ENCODE assay signal across 8 cellular contexts in the genomic region with DNA sequence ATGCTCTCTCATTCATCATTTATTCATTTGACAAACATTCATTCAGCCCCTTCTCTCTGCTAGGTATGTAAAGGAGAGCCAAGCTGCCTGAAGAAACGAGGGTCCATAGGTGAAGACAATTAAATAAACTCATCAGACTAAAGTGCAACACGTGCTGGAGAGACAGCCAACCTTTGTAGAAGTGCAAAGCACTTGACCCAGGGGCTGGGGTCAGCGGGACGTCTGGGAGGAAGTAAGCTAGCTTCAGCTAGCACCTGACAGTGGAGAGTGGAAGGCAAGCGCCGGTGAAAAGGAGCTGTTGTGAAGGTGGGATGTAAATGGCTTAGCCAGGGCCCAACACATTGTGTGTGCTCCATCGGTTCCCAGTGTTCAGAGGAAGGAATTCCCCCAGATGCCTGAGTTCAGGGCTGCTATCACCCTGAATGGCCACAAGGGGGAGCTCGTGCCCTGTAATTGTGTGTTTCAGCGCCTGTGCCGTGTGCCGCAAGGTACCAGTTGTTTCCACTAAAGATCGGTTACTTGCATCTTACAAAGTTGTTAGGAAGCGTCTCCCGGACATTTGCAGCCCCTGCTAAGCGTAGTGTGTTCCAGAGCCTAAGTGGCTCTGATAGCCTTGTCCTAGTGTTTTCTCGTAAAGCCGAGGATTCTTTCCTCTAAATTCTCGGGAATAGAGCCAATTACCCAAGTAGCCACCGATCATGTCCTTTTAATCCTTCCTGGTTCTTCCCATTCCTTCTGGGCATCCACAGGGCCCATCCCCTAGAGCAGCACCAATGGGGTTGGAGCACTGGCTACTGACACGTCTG. TPM values are rescaled to one million over a fixed set of nuclear protein-coding genes. Genes with fewer than 3 reads are reported as not detected.
DNase-seq lines count a peak whose midpoint lies in the region; ATAC-seq, FAIRE-seq and TF ChIP-seq lines count a peak whose summit lies in the region.

No MANE protein-coding gene starts in this region.

- intact Hi-C loops in CD4-positive, alpha-beta T cell (cut with DNase I, micrococcal nuclease), result loop anchor here in 1 of 2 experiments (1.0 kb wide), 1 partner anchor 409 kb away; no protein-coding TSS in a partner anchor
- intact Hi-C loops in endothelial cell of umbilical vein (cut with micrococcal nuclease), result loop anchor here (1.0 to 5.0 kb wide), 5 partner anchors 52 to 619 kb away; no protein-coding TSS in a partner anchor

- no peaks in the 10 kb centered on the region for H3K36me3 ChIP-seq in endothelial cell of umbilical vein (ENCODE audit: control insufficient read depth in 2 of 2, extremely low read depth in 1 of 2, insufficient read depth in 2 of 2, low read length in 2 of 2)

- H3K27ac Mint-ChIP-seq in CD4-positive, alpha-beta T cell, result no peak overlapping the region
- no peak overlapping the region for H3K27ac Mint-ChIP-seq in HFFc6

- no TSS peak for BruUV-seq in endothelial cell of umbilical vein (replicated peaks; lab: Mats Ljungman, UMichigan)

- peak overlapping the region; percentile 41 for H2AFZ ChIP-seq in endothelial cell of umbilical vein (ENCODE audit: low read depth, low read length)

- POLR2A ChIA-PET in CD4-positive, alpha-beta T cell (lab: Charles Lee), result no interaction called here
- POLR2A ChIA-PET in endothelial cell of umbilical vein (lab: Charles Lee), result no interaction called here

- peak; percentile 97 for ATAC-seq in CD4-positive, alpha-beta T cell (ENCODE audit: poor library complexity)
- ATAC-seq in GM18520 (IDR thresholded peaks at IDR 0.05; ENCODE audit: unreplicated experiment), result no peak

- TF ChIP-seq POLR2A in endothelial cell of umbilical vein (IDR thresholded peaks at IDR 0.05; ENCODE audit: low read depth, low read length), result no peak

- no peaks in the 10 kb centered on the region for H3K9me1 ChIP-seq in endothelial cell of umbilical vein (replicated peaks; ENCODE audit: control insufficient read depth, extremely low read depth, insufficient read depth, low read length)

- H4K20me1 ChIP-seq in endothelial cell of umbilical vein (replicated peaks; ENCODE audit: control insufficient read depth, extremely low read depth, insufficient read depth, low read length), result no peaks in the 10 kb centered on the region

- peaks cover 34% of the 10 kb centered on the region for H3K27me3 ChIP-seq in CD4-positive, alpha-beta T cell (ENCODE audit: control insufficient read depth, insufficient read depth, low read length)
- peaks cover 25 to 34% of the 10 kb centered on the region in 2 experiments for H3K27me3 ChIP-seq in endothelial cell of umbilical vein (ENCODE audit: control insufficient read depth in 2 of 2, insufficient read depth in 2 of 2, low read length in 2 of 2)

- H3K9me3 Mint-ChIP-seq in CD4-positive, alpha-beta T cell, result no peaks in the 10 kb centered on the region
- H3K9me3 Mint-ChIP-seq in HFFc6, result no peaks in the 10 kb centered on the region

- H3K79me2 ChIP-seq in endothelial cell of umbilical vein (ENCODE audit: control insufficient read depth, insufficient read depth, low read length), result no peaks in the 10 kb centered on the region

- no peak overlapping the region for H3K4me3 ChIP-seq in endothelial cell of umbilical vein (replicated peaks in 1 of 3; ENCODE audit: insufficient read depth in 1 of 3, low read depth in 1 of 3, low read length in 3 of 3)

- no peaks in the 10 kb centered on the region for H3K4me1 ChIP-seq in endothelial cell of umbilical vein (ENCODE audit: control insufficient read depth, extremely low read depth, insufficient read depth, low read length)

- peak overlapping the region; percentile 24 for H3K4me2 ChIP-seq in endothelial cell of umbilical vein (ENCODE audit: insufficient read depth, low read length)

- CTCF ChIA-PET in CD4-positive, alpha-beta T cell (lab: Charles Lee), result interaction anchor here (0.6 to 2.1 kb wide), 6 partner anchors 9 to 201 kb away, joined by 3 to 15 read pairs (median 3); no protein-coding TSS in a partner anchor
- CTCF ChIA-PET in endothelial cell of umbilical vein (lab: Charles Lee), result interaction anchor here (0.5 to 2.2 kb wide), 32 partner anchors 10 to 619 kb away, joined by 3 to 29 read pairs (median 4); no protein-coding TSS in a partner anchor

- H3K36me3 Mint-ChIP-seq in CD4-positive, alpha-beta T cell (ENCODE audit: low read depth), result no peaks in the 10 kb centered on the region
- H3K36me3 Mint-ChIP-seq in HFFc6 (ENCODE audit: low read depth), result no peaks in the 10 kb centered on the region

- H3K9ac ChIP-seq in endothelial cell of umbilical vein (replicated peaks; ENCODE audit: extremely low read depth, insufficient read depth, low read length), result no peak overlapping the region

- H3K27ac ChIP-seq in CD4-positive, alpha-beta T cell (ENCODE audit: low read depth, low read length), result no peak overlapping the region
- H3K27ac ChIP-seq in endothelial cell of umbilical vein (ENCODE audit: insufficient read depth, low read depth, low read length), result no peak overlapping the region

- no peak overlapping the region for H3K4me3 Mint-ChIP-seq in CD4-positive, alpha-beta T cell
- peak overlapping the region; percentile 88 for H3K4me3 Mint-ChIP-seq in HFFc6

- peak; percentile 98 for TF ChIP-seq CTCF in CD4-positive, alpha-beta T cell (IDR thresholded peaks at IDR 0.05)
- TF ChIP-seq CTCF in HFFc6 (IDR thresholded peaks at IDR 0.05), result peak; percentile 99
- peak; percentile 94 to 98 for TF ChIP-seq CTCF in endothelial cell of umbilical vein (IDR thresholded peaks at IDR 0.05; ENCODE audit: extremely low read depth in 1 of 2, insufficient read depth in 1 of 2, low read depth in 1 of 2, low read length in 2 of 2)

- dilution Hi-C loops in endothelial cell of umbilical vein (cut with MboI; ENCODE audit: extremely low pct_ligation_motif_present, low sequenced_read_pairs), result no loop called here

- peaks cover 12% of the 10 kb centered on the region for H3K4me1 Mint-ChIP-seq in CD4-positive, alpha-beta T cell (ENCODE audit: low read depth)
- peaks cover 29% of the 10 kb centered on the region for H3K4me1 Mint-ChIP-seq in HFFc6 (ENCODE audit: low read depth)

- FAIRE-seq in endothelial cell of umbilical vein (lab: Jason Lieb, UNC), result peak; percentile 90

- peak; percentile 53 to 73 (median 59) for DNase-seq in CD4-positive, alpha-beta T cell
- DNase-seq in HFFc6 (peak; percentile 55), NOMO-1 treated with DMSO at 0.1 percent for 48 hours (lab: John Stamatoyannopoulos, UW; ENCODE audit: unreplicated experiment) (peak; percentile 58), endothelial cell of umbilical vein (ENCODE audit: low read depth, low spot score) (peak; percentile 74), middle frontal gyrus (ENCODE audit: extremely low spot score, low spot score) (peak; percentile 73)
- DNase-seq in activated CD8-positive, alpha-beta memory T cell treated with anti-CD3 and anti-CD28 coated beads for 4 hours (ENCODE audit: low read depth in 2 of 2), result peak; percentile 28 to 45
- DNase-seq in stimulated activated CD8-positive, alpha-beta memory T cell treated with anti-CD3 and anti-CD28 coated beads, Interleukin-2, amount 100 ng/mL, for 1 hour (ENCODE audit: low read depth in 2 of 2), result peak; percentile 54 to 55

- H3K27me3 Mint-ChIP-seq in CD4-positive, alpha-beta T cell, result peaks cover 92% of the 10 kb centered on the region
- peaks cover 27% of the 10 kb centered on the region for H3K27me3 Mint-ChIP-seq in HFFc6 (ENCODE audit: insufficient read depth)

- no peaks in the 10 kb centered on the region for H3K9me3 ChIP-seq in CD4-positive, alpha-beta T cell (ENCODE audit: control insufficient read depth, low read length)
- no peaks in the 10 kb centered on the region for H3K9me3 ChIP-seq in endothelial cell of umbilical vein (replicated peaks; ENCODE audit: control insufficient read depth, insufficient read depth, low read length)

TF ChIP-seq in endothelial cell of umbilical vein, 7 proteins besides CTCF, POLR2A, EP300 and RAD21:
- no peak for TF ChIP-seq MYC (IDR thresholded peaks at IDR 0.05; ENCODE audit: low read depth, low read length)
- TF ChIP-seq GATA2 (IDR thresholded peaks at IDR 0.05; ENCODE audit: insufficient read depth, insufficient read length, low read depth, low read length), result no peak
- peak; percentile 56 for TF ChIP-seq EZH2 (IDR thresholded peaks at IDR 0.05; ENCODE audit: borderline replicate concordance, low read depth, low read length, severe bottlenecking)

RNA-seq across cellular contexts. Expression of gene TLX1, which starts 30.6 kb away (rescaled TPM):
- not detected for total RNA-seq in CD4-positive, alpha-beta T cell
- not detected for total RNA-seq in HFFc6 (2021; fragmentation: NEBNext Ultra II Directional; extraction: Animal tissue kit (Norgen Biotek cat#: 25700))
- not detected in 2 replicates for total RNA-seq in endothelial cell of umbilical vein
- polyA plus RNA-seq in endothelial cell of umbilical vein, result 0.10 TPM in 1 of 2 replicates, not detected in the other
- 0.03 TPM in 2 replicates for polyA plus RNA-seq in endothelial cell of umbilical vein (2011; cell fraction: cytosol; rRNA removed)
- polyA plus RNA-seq in endothelial cell of umbilical vein (2011; cell fraction: nucleus; rRNA removed), result 0.07 TPM in 1 of 2 replicates, not detected in the other
- polyA plus RNA-seq in endothelial cell of umbilical vein (2012), result not detected in 2 replicates
- polyA minus RNA-seq in endothelial cell of umbilical vein, result 0.44 TPM in 1 of 2 replicates, not detected in the other
- polyA minus RNA-seq in endothelial cell of umbilical vein (2011; cell fraction: cytosol; rRNA and poly(A)+ RNA removed), result not detected
- not detected in 2 replicates for polyA minus RNA-seq in endothelial cell of umbilical vein (2011; cell fraction: nucleus; rRNA and poly(A)+ RNA removed)
